Comparison of ENCODE assay signal across 34 cellular contexts in the genomic region with DNA sequence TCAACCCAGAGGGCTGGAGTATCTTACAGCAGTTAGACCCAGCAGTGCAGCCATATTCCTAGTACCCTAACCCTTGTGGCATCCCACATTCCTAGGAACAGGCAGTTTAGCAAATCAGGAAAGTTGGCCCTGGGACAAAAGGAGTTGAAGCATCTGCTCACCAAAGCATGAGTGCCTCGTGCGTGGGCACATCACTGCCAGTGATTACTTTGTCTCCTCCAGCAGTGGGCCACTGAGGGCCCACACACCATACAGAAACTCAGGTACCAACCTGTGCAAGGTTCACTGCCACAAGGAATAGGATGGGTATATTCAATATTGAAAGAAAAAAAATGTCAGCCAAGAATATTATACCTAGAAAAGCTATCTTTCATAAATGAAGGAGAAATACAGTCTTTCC.
"Had no signal": no experiment of that assay in that cellular context is flagged by ENCODE, and none has a peak within 500 bp of the region (broad histone marks: within the 10 kb centered on the region; RNA-seq: fewer than 3 reads in every experiment).

No MANE protein-coding gene starts in this region.

- H3K9me3 ChIP-seq: MG63 had no signal

- H3K4me3 ChIP-seq: MG63 had no signal

- DNase-seq: Karpas-422, Kasumi-1, KG1, MG63, MM.1S, MV-4-11, NCI-H1048, NCI-H1092, NCI-H1092 treated with DMSO at 0.1 percent for 48 hours, NCI-H1105, NCI-H1105 treated with DMSO at 0.1 percent for 48 hours, NCI-H1417, NCI-H1417 treated with DMSO at 0.1 percent for 48 hours, NCI-H1436, NCI-H1436 treated with DMSO at 0.1 percent for 48 hours, NCI-H146, NCI-H1694, NCI-H1694 treated with DMSO at 0.1 percent for 48 hours, NCI-H187, NCI-H187 treated with DMSO at 0.1 percent for 48 hours, NCI-H1930, NCI-H2029, NCI-H2029 treated with DMSO at 0.1 percent for 48 hours, NCI-H2081, NCI-H2081 treated with DMSO at 0.1 percent for 48 hours, NCI-H2107, NCI-H2171, NCI-H2171 treated with DMSO at 0.1 percent for 48 hours, NCI-H2227 treated with DMSO at 0.1 percent for 48 hours, NCI-H226, NCI-H345, NCI-H446, NCI-H446 treated with DMSO at 0.1 percent for 48 hours had no signal

- H3K27ac ChIP-seq: KMS-11 had no signal

- H3K36me3 ChIP-seq: MG63 had no signal

- H3K27me3 ChIP-seq: MG63 had no signal
